ENCODE assay signal across 1 cellular context in genomic region chr2:207624170-207625013, GRCh38.
TF ChIP-seq lines count a peak whose summit lies in the region.

No MANE protein-coding gene starts in this region.

TF ChIP-seq in HepG2, 621 proteins besides CTCF, POLR2A, EP300 and RAD21 (continued from another document):
- no peak for TF ChIP-seq ZNF407 (CRISPR knock-in tag; IDR thresholded peaks at IDR 0.05; ENCODE audit: not compliant biosample characterization)
- no peak for TF ChIP-seq JDP2 (CRISPR knock-in tag; IDR thresholded peaks at IDR 0.05; ENCODE audit: borderline replicate concordance)
- no peak; the same call in 1 of the 2 replicates for TF ChIP-seq SP140L (CRISPR knock-in tag; IDR thresholded peaks at IDR 0.05; ENCODE audit: borderline replicate concordance)
- no peak for TF ChIP-seq XRCC5 (optimal IDR thresholded peaks at IDR 0.05; ENCODE audit: low read length)
- no peak for TF ChIP-seq GATAD1 (CRISPR knock-in tag; IDR thresholded peaks at IDR 0.05)
- TF ChIP-seq ZNF547 (CRISPR knock-in tag; IDR thresholded peaks at IDR 0.05) = no peak
- no peak for TF ChIP-seq FOXK2 (IDR thresholded peaks at IDR 0.05)
- peak; percentile 56 for TF ChIP-seq SAP130 (CRISPR knock-in tag; IDR thresholded peaks at IDR 0.05; ENCODE audit: low read depth)
- TF ChIP-seq SP2 (CRISPR knock-in tag; IDR thresholded peaks at IDR 0.05) = no peak
- TF ChIP-seq ZNF503 (CRISPR knock-in tag; IDR thresholded peaks at IDR 0.05) = no peak
- TF ChIP-seq NR2F1 (CRISPR knock-in tag; IDR thresholded peaks at IDR 0.05) = no peak
- TF ChIP-seq NFYB (CRISPR knock-in tag; IDR thresholded peaks at IDR 0.05) = no peak
- TF ChIP-seq REL (CRISPR knock-in tag; conservative IDR thresholded peaks at IDR 0.05) = peak; percentile 89; the same call in 1 of the 2 replicates
- TF ChIP-seq ATF5 (CRISPR knock-in tag; IDR thresholded peaks at IDR 0.05; ENCODE audit: low read depth) = no peak
- no peak for TF ChIP-seq CHCHD3 (CRISPR knock-in tag; IDR thresholded peaks at IDR 0.05)
- TF ChIP-seq ZNF672 (CRISPR knock-in tag; IDR thresholded peaks at IDR 0.05) = peak; percentile 52; the same call in 1 of the 2 replicates
